ENCODE assay signal across 1 cellular context in the genomic region with DNA sequence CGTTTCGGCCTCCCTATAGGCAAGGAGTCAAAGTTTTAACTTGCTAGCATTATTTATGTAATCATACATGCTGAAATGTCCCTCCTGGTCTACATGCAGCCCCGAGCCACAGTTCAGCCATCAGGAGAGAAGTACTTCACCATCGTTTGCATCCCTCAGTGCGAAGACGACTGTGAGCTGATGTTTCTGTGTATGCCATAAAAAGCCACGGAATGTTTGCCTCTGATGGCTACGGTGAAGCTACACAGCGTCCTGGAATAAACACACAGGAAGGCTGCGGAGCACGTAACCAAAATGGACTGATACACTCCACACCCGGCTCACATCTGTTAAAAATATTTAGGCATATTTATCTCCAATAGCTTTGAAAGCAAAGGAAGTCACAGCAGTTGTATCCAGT.
TF ChIP-seq lines count a peak whose summit lies in the region.

No MANE protein-coding gene starts in this region.

TF ChIP-seq in H1, 55 proteins besides CTCF, POLR2A, EP300 and RAD21:
- TF ChIP-seq SUZ12 (IDR thresholded peaks at IDR 0.05; ENCODE audit: low read length), result peak; percentile 35; the same call in 1 of the 2 replicates
- TF ChIP-seq RNF2 (IDR thresholded peaks at IDR 0.05; ENCODE audit: borderline replicate concordance, low read depth, low read length, missing control alignments, poor library complexity, severe bottlenecking), result peak; percentile 92
- peak; percentile 62 for TF ChIP-seq EZH2 (IDR thresholded peaks at IDR 0.05; ENCODE audit: low read depth, low read length, severe bottlenecking)
- no peak for TF ChIP-seq SP2 (IDR thresholded peaks at IDR 0.05; ENCODE audit: low read length)
- TF ChIP-seq TBP (IDR thresholded peaks at IDR 0.05; ENCODE audit: low read depth, low read length), result no peak
- no peak for TF ChIP-seq TCF12 (IDR thresholded peaks at IDR 0.05; ENCODE audit: low read depth, low read length)
